In genomic region chr3:95237783-95238182, GRCh38 we compare ENCODE assay signal across 35 cellular contexts.
"Had no signal": no experiment of that assay in that cellular context is flagged by ENCODE, and none has a peak within 500 bp of the region (broad histone marks: within the 10 kb centered on the region; RNA-seq: fewer than 3 reads in every experiment).

No MANE protein-coding gene starts in this region.

- DNase-seq: Karpas-422, MG63, MM.1S, MV-4-11, NCI-H1048, NCI-H1092, NCI-H1092 treated with DMSO at 0.1 percent for 48 hours, NCI-H1105, NCI-H1105 treated with DMSO at 0.1 percent for 48 hours, NCI-H1417, NCI-H1417 treated with DMSO at 0.1 percent for 48 hours, NCI-H1436, NCI-H1436 treated with DMSO at 0.1 percent for 48 hours, NCI-H146, NCI-H1694, NCI-H1694 treated with DMSO at 0.1 percent for 48 hours, NCI-H187, NCI-H187 treated with DMSO at 0.1 percent for 48 hours, NCI-H1930, NCI-H2029, NCI-H2029 treated with DMSO at 0.1 percent for 48 hours, NCI-H2081, NCI-H2081 treated with DMSO at 0.1 percent for 48 hours, NCI-H2107, NCI-H2171, NCI-H2171 treated with DMSO at 0.1 percent for 48 hours, NCI-H2227 treated with DMSO at 0.1 percent for 48 hours, NCI-H226, NCI-H345, NCI-H446, NCI-H446 treated with DMSO at 0.1 percent for 48 hours, NCI-H510A, NCI-H510A treated with DMSO at 0.1 percent for 48 hours, NCI-H524, NCI-H524 treated with DMSO at 0.1 percent for 48 hours had no signal

- H3K36me3 ChIP-seq: MG63 had no signal

- H3K9me3 ChIP-seq: MG63 had no signal

- H3K4me3 ChIP-seq: MG63 had no signal

- H3K27me3 ChIP-seq: MG63 had no signal
